ENCODE assay signal across 14 cellular contexts in genomic region chr2:176103634-176104337, GRCh38. TPM values are rescaled to one million over a fixed set of nuclear protein-coding genes. Genes with fewer than 3 reads are reported as not detected.
DNase-seq lines count a peak whose midpoint lies in the region; ATAC-seq and TF ChIP-seq lines count a peak whose summit lies in the region.
"Had no signal": no experiment of that assay in that cellular context is flagged by ENCODE, and none has a peak within 500 bp of the region (broad histone marks: within the 10 kb centered on the region; RNA-seq: fewer than 3 reads in every experiment).

No MANE protein-coding gene starts in this region.

- H3K4me3 ChIP-seq in H7 (ENCODE audit: insufficient read depth, low read depth, low read length) (no peak overlapping the region), smooth muscle cell (peak overlapping the region; percentile 57)
- H3K4me3 ChIP-seq: PC-9 had no signal

- H3K27me3 ChIP-seq in H7 (ENCODE audit: control insufficient read depth, insufficient read depth, low read length) (peaks cover 98% of the 10 kb centered on the region), smooth muscle cell (ENCODE audit: low read depth) (peaks cover 92% of the 10 kb centered on the region)

- no peak for ATAC-seq in GM19452 (IDR thresholded peaks at IDR 0.05; ENCODE audit: unreplicated experiment)
- ATAC-seq: activated T-cell treated with anti-CD3 and anti-CD28 coated beads, Interleukin-2, amount 50 U/mL, for 4 hours; CD8-positive, alpha-beta T cell had no signal

- no peaks in the 10 kb centered on the region for H3F3A ChIP-seq in smooth muscle cell (ENCODE audit: low read depth)

- DNase-seq in H7 (peak; percentile 62), RWPE1 (ENCODE audit: low spot score) (no peak), islet precursor cell (peak; percentile 58), smooth muscle cell (lab: John Stamatoyannopoulos, UW; ENCODE audit: unreplicated experiment) (no peak), NCI-H1092 (lab: John Stamatoyannopoulos, UW) (no peak), NCI-H1105 treated with DMSO at 0.1 percent for 48 hours (lab: John Stamatoyannopoulos, UW) (no peak)
- DNase-seq: activated CD4-positive, CD25-positive, alpha-beta regulatory T cell; activated T-cell treated with anti-CD3 and anti-CD28 coated beads, Interleukin-2, amount 50 U/mL, for 4 hours; CD8-positive, alpha-beta T cell; NCI-H510A; PC-9; stimulated activated CD8-positive, alpha-beta memory T cell treated with anti-CD3 and anti-CD28 coated beads, Interleukin-4, amount 100 ng/mL, for 48 hours had no signal

- H3K9ac ChIP-seq in smooth muscle cell (ENCODE audit: low read depth), result peak overlapping the region; percentile 35

- H3K79me2 ChIP-seq in smooth muscle cell (ENCODE audit: low read depth), result peaks cover 11% of the 10 kb centered on the region

- 3% methylated on average over 20 of the region's 20 CpGs for WGBS in smooth muscle cell (ENCODE audit: low lambda C conversion rate)

- H4K20me1 ChIP-seq in smooth muscle cell (ENCODE audit: low read depth), result peaks cover 19% of the 10 kb centered on the region

- POLR2A ChIA-PET in RWPE1 (lab: Yijun Ruan, JAX; ENCODE audit: low non-redundant PET), result interaction anchor here (0.8 kb wide), 1 partner anchor 1120 kb away, joined by 12 read pairs; no protein-coding TSS in a partner anchor

- no peak for TF ChIP-seq CTCF in RWPE1 (conservative IDR thresholded peaks at IDR 0.05; ENCODE audit: low read depth)
- TF ChIP-seq CTCF in smooth muscle cell (IDR thresholded peaks at IDR 0.05; ENCODE audit: borderline replicate concordance, insufficient read depth, poor library complexity, severe bottlenecking), result no peak

- no peaks in the 10 kb centered on the region for H3K9me3 ChIP-seq in smooth muscle cell (replicated peaks; ENCODE audit: low read depth)

- H3K27ac ChIP-seq in RWPE1 (peak overlapping the region; percentile 98), smooth muscle cell (ENCODE audit: low read depth) (peak overlapping the region; percentile 81)
- H3K27ac ChIP-seq: PC-9 had no signal

- H3K4me1 ChIP-seq in smooth muscle cell (ENCODE audit: low read depth), result no peaks in the 10 kb centered on the region

- CTCF ChIA-PET in RWPE1 (lab: Yijun Ruan, JAX), result interaction anchor here (0.7 to 1.3 kb wide), 3 partner anchors 10 to 530 kb away, joined by 3 to 4 read pairs (median 3); no protein-coding TSS in a partner anchor

- H3K36me3 ChIP-seq in H7 (replicated peaks; ENCODE audit: control insufficient read depth, insufficient read depth, low read length), result no peaks in the 10 kb centered on the region
- no peaks in the 10 kb centered on the region for H3K36me3 ChIP-seq in smooth muscle cell (ENCODE audit: low read depth)

- no peak overlapping the region for H2AFZ ChIP-seq in smooth muscle cell (ENCODE audit: low read depth)
- H2AFZ ChIP-seq: PC-9 had no signal

- peak overlapping the region; percentile 92 for H3K4me2 ChIP-seq in smooth muscle cell
- H3K4me2 ChIP-seq: PC-9 had no signal

RNA-seq across cellular contexts. Expression of gene HOXD11, which starts 3.3 kb away (rescaled TPM):
- total RNA-seq in H7 (2014; rRNA removed; shearing (Covaris generic)), result 0.22 TPM in 1 of 2 replicates, not detected in the other
- total RNA-seq in smooth muscle cell, result 4.4 and 9.8 TPM in 2 replicates
- polyA plus RNA-seq in smooth muscle cell, result 7.9 and 9.0 TPM in 2 replicates
- total RNA-seq: activated T-cell treated with anti-CD3 and anti-CD28 coated beads, Interleukin-2, amount 50 U/mL, for 4 hours; CD8-positive, alpha-beta T cell; osteocyte; PC-9 had no signal

RNA-seq across cellular contexts. Expression of gene HOXD12, which starts 4.2 kb away (rescaled TPM):
- total RNA-seq in H7 (2014; rRNA removed; shearing (Covaris generic)), result not detected in 2 replicates
- 0.54 TPM in 1 of 2 replicates, not detected in the other for total RNA-seq in smooth muscle cell
- not detected in 2 replicates for polyA plus RNA-seq in smooth muscle cell
- total RNA-seq: activated T-cell treated with anti-CD3 and anti-CD28 coated beads, Interleukin-2, amount 50 U/mL, for 4 hours; CD8-positive, alpha-beta T cell; osteocyte; PC-9 had no signal

RNA-seq across cellular contexts. Expression of gene HOXD13, which starts 11.3 kb away (rescaled TPM):
- 0.07 TPM in 1 of 2 replicates, not detected in the other for total RNA-seq in H7 (2014; rRNA removed; shearing (Covaris generic))
- total RNA-seq in smooth muscle cell, result 0.31 and 1.9 TPM in 2 replicates
- polyA plus RNA-seq in smooth muscle cell, result 0.45 and 1.9 TPM in 2 replicates
- total RNA-seq: activated T-cell treated with anti-CD3 and anti-CD28 coated beads, Interleukin-2, amount 50 U/mL, for 4 hours; CD8-positive, alpha-beta T cell; osteocyte; PC-9 had no signal

RNA-seq across cellular contexts. Expression of gene HOXD10, which starts 12.8 kb away (rescaled TPM):
- 0.03 TPM in 1 of 2 replicates, not detected in the other for total RNA-seq in H7 (2014; rRNA removed; shearing (Covaris generic))
- 6.7 and 9.9 TPM in 2 replicates for total RNA-seq in smooth muscle cell
- polyA plus RNA-seq in smooth muscle cell, result 10.6 and 11.4 TPM in 2 replicates
- total RNA-seq: activated T-cell treated with anti-CD3 and anti-CD28 coated beads, Interleukin-2, amount 50 U/mL, for 4 hours; CD8-positive, alpha-beta T cell; osteocyte; PC-9 had no signal

RNA-seq across cellular contexts. Expression of gene HOXD9, which starts 18.7 kb away (rescaled TPM):
- 0.10 TPM in 1 of 2 replicates, not detected in the other for total RNA-seq in H7 (2014; rRNA removed; shearing (Covaris generic))
- total RNA-seq in smooth muscle cell, result 0.45 and 0.49 TPM in 2 replicates
- 1.4 and 2.2 TPM in 2 replicates for polyA plus RNA-seq in smooth muscle cell
- total RNA-seq: activated T-cell treated with anti-CD3 and anti-CD28 coated beads, Interleukin-2, amount 50 U/mL, for 4 hours; CD8-positive, alpha-beta T cell; osteocyte; PC-9 had no signal

Comparison
In these comparisons a context has a peak if more than half of its experiments do, and no peak if none do; other contexts are left out.
1. DNase-seq: peak in H7 (single experiment) and islet precursor cell (single experiment); none in RWPE1 (single experiment), smooth muscle cell (single experiment), NCI-H1092 (single experiment) and NCI-H1105 treated with DMSO at 0.1 percent for 48 hours (single experiment).